In the genomic region with DNA sequence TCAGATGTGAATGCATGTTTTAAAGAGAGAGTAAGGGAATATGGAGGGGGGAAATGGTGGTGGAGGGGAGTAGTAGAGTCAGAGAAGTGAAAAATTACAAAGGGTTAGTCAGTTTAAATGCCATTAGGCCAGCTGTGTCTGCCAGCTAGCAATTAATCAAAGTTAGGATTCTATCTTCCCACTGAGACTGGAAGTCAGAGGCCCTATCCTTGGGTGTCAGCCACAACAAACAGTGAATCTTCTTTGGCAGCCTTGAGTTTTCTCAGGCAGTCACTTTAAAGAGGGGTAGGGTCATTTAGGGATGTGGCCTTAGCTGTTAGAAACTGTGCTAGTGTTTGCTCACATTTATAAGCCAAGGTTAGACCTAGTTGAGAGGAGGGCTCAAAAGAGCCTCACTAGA, we compare ENCODE assay signal across 15 cellular contexts.
"Had no signal": no experiment of that assay in that cellular context is flagged by ENCODE, and none has a peak within 500 bp of the region (broad histone marks: within the 10 kb centered on the region; RNA-seq: fewer than 3 reads in every experiment).

No MANE protein-coding gene starts in this region.

- H3K4me3 ChIP-seq: gastrocnemius medialis, heart right ventricle, pancreas, sigmoid colon, uterus had no signal

- DNase-seq: activated CD4-positive, alpha-beta T cell treated with anti-CD3 and anti-CD28 coated beads for 1 hour; activated CD4-positive, alpha-beta T cell treated with anti-CD3 and anti-CD28 coated beads, Interleukin-2, amount 50 U/mL, for 48 hours; activated naive CD4-positive, alpha-beta T cell treated with anti-CD3 and anti-CD28 coated beads for 36 hours; activated naive CD8-positive, alpha-beta T cell treated with anti-CD3 and anti-CD28 coated beads, Interleukin-2, amount 50 U/mL, for 24 hours; activated T-cell treated with anti-CD3 and anti-CD28 coated beads, Interleukin-2, amount 50 U/mL, for 1 hour; dermis blood vessel endothelial cell; gastrocnemius medialis; heart right ventricle; naive thymus-derived CD4-positive, alpha-beta T cell; pancreas; sigmoid colon; stimulated activated CD4-positive, alpha-beta T cell treated with anti-CD3 and anti-CD28 coated beads, Interleukin-12 subunit alpha, Interleukin-12 subunit beta, amount 100 ng/mL, for 4 hours; stimulated activated CD4-positive, alpha-beta T cell treated with anti-CD3 and anti-CD28 coated beads, Interleukin-2, amount 100 ng/mL, for 24 hours; uterus had no signal

- H3K4me1 ChIP-seq: gastrocnemius medialis, heart right ventricle, pancreas, sigmoid colon, uterus had no signal

- H3K27me3 ChIP-seq: gastrocnemius medialis, pancreas, sigmoid colon, uterus had no signal

- H3K9me3 ChIP-seq: gastrocnemius medialis, heart right ventricle, pancreas, sigmoid colon, uterus had no signal

- H3K36me3 ChIP-seq: gastrocnemius medialis, heart right ventricle, pancreas, sigmoid colon, uterus had no signal

- H3K27ac ChIP-seq: epithelial cell of prostate, gastrocnemius medialis, heart right ventricle, pancreas, sigmoid colon, uterus had no signal
